Comparison of ENCODE assay signal across 19 cellular contexts in the genomic region with DNA sequence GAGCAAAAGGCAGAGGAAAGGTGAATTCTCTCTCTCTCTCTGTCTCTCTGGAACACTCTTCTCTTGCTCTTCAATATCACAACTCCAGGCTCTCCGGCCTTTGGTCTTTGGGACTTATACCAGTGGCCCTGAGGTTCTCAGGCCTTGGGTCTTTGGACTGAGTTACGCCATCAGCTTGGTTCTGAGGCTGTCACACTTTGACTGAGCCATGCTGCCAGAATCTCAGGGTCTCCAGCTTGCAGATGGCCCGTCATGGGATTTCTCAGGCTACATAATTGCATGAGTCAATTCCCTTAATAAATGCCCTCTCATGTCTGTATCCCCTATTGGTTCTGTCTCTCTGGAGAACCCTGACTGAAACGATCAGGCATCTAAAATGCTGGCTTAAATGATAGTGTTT. TPM values are rescaled to one million over a fixed set of nuclear protein-coding genes. Genes with fewer than 3 reads are reported as not detected.
DNase-seq lines count a peak whose midpoint lies in the region; ATAC-seq and TF ChIP-seq lines count a peak whose summit lies in the region.
"Had no signal": no experiment of that assay in that cellular context is flagged by ENCODE, and none has a peak within 500 bp of the region (broad histone marks: within the 10 kb centered on the region; RNA-seq: fewer than 3 reads in every experiment).

No MANE protein-coding gene starts in this region.

- peaks cover 35% of the 10 kb centered on the region for H3K4me1 Mint-ChIP-seq in CD4-positive, alpha-beta T cell (ENCODE audit: low read depth)
- peaks cover 17% of the 10 kb centered on the region for H3K4me1 Mint-ChIP-seq in progenitor cell of endocrine pancreas (ENCODE audit: low read depth)

- TF ChIP-seq CTCF in BE2C (IDR thresholded peaks at IDR 0.05; ENCODE audit: low read depth, low read length) (no peak), progenitor cell of endocrine pancreas (IDR thresholded peaks at IDR 0.05; ENCODE audit: unreplicated experiment) (no peak)
- no peak for TF ChIP-seq CTCF in CD4-positive, alpha-beta T cell (IDR thresholded peaks at IDR 0.05)

- peaks cover 34% of the 10 kb centered on the region for H3K36me3 ChIP-seq in BE2C

- H3K36me3 Mint-ChIP-seq in CD4-positive, alpha-beta T cell (ENCODE audit: low read depth) = peaks cover 68% of the 10 kb centered on the region
- peaks cover 37% of the 10 kb centered on the region for H3K36me3 Mint-ChIP-seq in progenitor cell of endocrine pancreas (ENCODE audit: insufficient read depth)

- no peak overlapping the region for H3K4me3 ChIP-seq in BE2C (ENCODE audit: low read depth, low read length)
- H3K4me3 ChIP-seq: BLaER1, GM23248, SJCRH30 had no signal

- peaks cover 2% of the 10 kb centered on the region for H3K9me3 Mint-ChIP-seq in CD4-positive, alpha-beta T cell
- peaks cover 9% of the 10 kb centered on the region for H3K9me3 Mint-ChIP-seq in progenitor cell of endocrine pancreas (ENCODE audit: low read depth)

- H3K27me3 ChIP-seq in BE2C = no peaks in the 10 kb centered on the region
- no peaks in the 10 kb centered on the region for H3K27me3 ChIP-seq in CD4-positive, alpha-beta T cell (ENCODE audit: control insufficient read depth, insufficient read depth, low read length)
- H3K27me3 ChIP-seq: BLaER1, SJCRH30 had no signal

- CTCF ChIA-PET in CD4-positive, alpha-beta T cell (lab: Charles Lee) = interaction anchor here (1.0 kb wide), 1 partner anchor 17 kb away, joined by 4 read pairs; no protein-coding TSS in a partner anchor
- CTCF ChIA-PET in HEK293T (lab: Yijun Ruan, JAX) = no interaction called here

- H3K4me3 Mint-ChIP-seq in CD4-positive, alpha-beta T cell = no peak overlapping the region
- no peak overlapping the region for H3K4me3 Mint-ChIP-seq in progenitor cell of endocrine pancreas (ENCODE audit: low read depth)

- peak overlapping the region; percentile 99 for H3K27ac Mint-ChIP-seq in CD4-positive, alpha-beta T cell
- H3K27ac Mint-ChIP-seq in progenitor cell of endocrine pancreas = peak overlapping the region; percentile 50

- POLR2A ChIA-PET in CD4-positive, alpha-beta T cell (lab: Charles Lee) = interaction anchor here (5.2 kb wide), 1 partner anchor 66 kb away, joined by 102 read pairs; a partner anchor contains a TSS
- POLR2A ChIA-PET in HEK293T (lab: Yijun Ruan, JAX) = interaction anchor here (1.1 kb wide), 1 partner anchor 315 kb away, joined by 3 read pairs; a partner anchor contains a TSS

- ATAC-seq in CD4-positive, alpha-beta T cell (ENCODE audit: poor library complexity) = no peak

- peak; percentile 16 for DNase-seq in BE2C
- no peak for DNase-seq in CD4-positive, alpha-beta T cell
- DNase-seq in fibroblast of peridontal ligament (ENCODE audit: extremely low read depth) = peak; percentile 22
- no peak for DNase-seq in progenitor cell of endocrine pancreas (ENCODE audit: low spot score, unreplicated experiment)
- DNase-seq in GM19238 (ENCODE audit: insufficient read length, low spot score) = no peak
- DNase-seq in HEK293T (ENCODE audit: extremely low spot score) = no peak
- DNase-seq in DMS53 treated with DMSO at 0.1 percent for 48 hours (lab: John Stamatoyannopoulos, UW; ENCODE audit: unreplicated experiment) = no peak
- DNase-seq: Caco-2, DND-41, GDM1, GM23248, KBM-7, NCI-H1436 treated with DMSO at 0.1 percent for 48 hours, NCI-H2107, NCI-H226, NCI-H526 treated with DMSO at 0.1 percent for 48 hours, SJCRH30 had no signal

- H3K4me1 ChIP-seq in BE2C = peaks cover 6% of the 10 kb centered on the region; the same call in 1 of the 2 replicates
- H3K4me1 ChIP-seq: SJCRH30 had no signal

- H3K9me3 ChIP-seq in BE2C = no peaks in the 10 kb centered on the region; the same call in 1 of the 2 replicates
- H3K9me3 ChIP-seq in CD4-positive, alpha-beta T cell (ENCODE audit: control insufficient read depth, low read length) = no peaks in the 10 kb centered on the region
- H3K9me3 ChIP-seq: Caco-2, SJCRH30 had no signal

- intact Hi-C loops in CD4-positive, alpha-beta T cell (cut with DNase I, micrococcal nuclease) = loop anchor here in 1 of 2 experiments (10.0 kb wide), 2 partner anchors 66 to 106 kb away; a partner anchor contains a TSS

- H3K27me3 Mint-ChIP-seq in CD4-positive, alpha-beta T cell = no peaks in the 10 kb centered on the region
- no peaks in the 10 kb centered on the region for H3K27me3 Mint-ChIP-seq in progenitor cell of endocrine pancreas

- H3K27ac ChIP-seq in CD4-positive, alpha-beta T cell (ENCODE audit: low read depth, low read length) = no peak overlapping the region
- H3K27ac ChIP-seq: BLaER1, GM23248, RWPE1, SJCRH30 had no signal

TF ChIP-seq in HEK293T, 16 proteins besides CTCF, POLR2A, EP300 and RAD21:
- no peak for TF ChIP-seq ARNT (IDR thresholded peaks at IDR 0.05)
- TF ChIP-seq CTBP1 (IDR thresholded peaks at IDR 0.05; ENCODE audit: borderline replicate concordance) = no peak
- no peak for TF ChIP-seq ZNF384 (IDR thresholded peaks at IDR 0.05)
- no peak for TF ChIP-seq TARDBP (IDR thresholded peaks at IDR 0.05)
- TF ChIP-seq SP1 (IDR thresholded peaks at IDR 0.05) = no peak
- TF ChIP-seq, protein P1, sequence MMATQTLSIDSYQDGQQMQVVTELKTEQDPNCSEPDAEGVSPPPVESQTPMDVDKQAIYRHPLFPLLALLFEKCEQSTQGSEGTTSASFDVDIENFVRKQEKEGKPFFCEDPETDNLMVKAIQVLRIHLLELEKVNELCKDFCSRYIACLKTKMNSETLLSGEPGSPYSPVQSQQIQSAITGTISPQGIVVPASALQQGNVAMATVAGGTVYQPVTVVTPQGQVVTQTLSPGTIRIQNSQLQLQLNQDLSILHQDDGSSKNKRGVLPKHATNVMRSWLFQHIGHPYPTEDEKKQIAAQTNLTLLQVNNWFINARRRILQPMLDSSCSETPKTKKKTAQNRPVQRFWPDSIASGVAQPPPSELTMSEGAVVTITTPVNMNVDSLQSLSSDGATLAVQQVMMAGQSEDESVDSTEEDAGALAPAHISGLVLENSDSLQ (IDR thresholded peaks at IDR 0.05) = no peak
- TF ChIP-seq FOXK2 (IDR thresholded peaks at IDR 0.05) = no peak
- no peak for TF ChIP-seq L3MBTL2 (conservative IDR thresholded peaks at IDR 0.05)
- TF ChIP-seq NFRKB (IDR thresholded peaks at IDR 0.05) = no peak
- TF ChIP-seq LEF1 (IDR thresholded peaks at IDR 0.05; ENCODE audit: borderline replicate concordance) = no peak
- no peak for TF ChIP-seq ELF4 (IDR thresholded peaks at IDR 0.05)
- no peak for TF ChIP-seq FOXM1 (IDR thresholded peaks at IDR 0.05; ENCODE audit: borderline replicate concordance)
- no peak for TF ChIP-seq FOXA1 (IDR thresholded peaks at IDR 0.05)
- no peak for TF ChIP-seq BHLHE40 (IDR thresholded peaks at IDR 0.05; ENCODE audit: borderline replicate concordance)
- TF ChIP-seq SUZ12 (IDR thresholded peaks at IDR 0.05) = no peak
- TF ChIP-seq HDGF (IDR thresholded peaks at IDR 0.05; ENCODE audit: borderline replicate concordance) = no peak

RNA-seq across cellular contexts. Expression of a gene that starts 12.9 kb away (rescaled TPM):
- 31.1 TPM for polyA plus RNA-seq in BE2C (2012; ENCODE audit: insufficient read depth, insufficient read length, low read depth)
- 10 to 100 TPM; 16.2 to 17.5 TPM for total RNA-seq in CD4-positive, alpha-beta T cell
- 24.7 and 26.4 TPM in 2 replicates for total RNA-seq in progenitor cell of endocrine pancreas

RNA-seq across cellular contexts. Expression of a gene that starts 29.5 kb away (rescaled TPM):
- not detected for polyA plus RNA-seq in BE2C (2012; ENCODE audit: insufficient read depth, insufficient read length, low read depth)
- not detected for total RNA-seq in CD4-positive, alpha-beta T cell
- total RNA-seq in progenitor cell of endocrine pancreas = 1.5 and 1.6 TPM in 2 replicates
- polyA plus RNA-seq: GM23248 had no signal

RNA-seq across cellular contexts. Expression of a gene that starts 30.3 kb away (rescaled TPM):
- polyA plus RNA-seq in BE2C (2012; ENCODE audit: insufficient read depth, insufficient read length, low read depth) = 2.4 TPM
- total RNA-seq in CD4-positive, alpha-beta T cell = 10 to 100 TPM; 21.4 to 26.5 TPM
- 2.4 and 3.1 TPM in 2 replicates for total RNA-seq in progenitor cell of endocrine pancreas

Comparison
In these comparisons a context has a peak if more than half of its experiments do, and no peak if none do; other contexts are left out.
1. DNase-seq: peak in BE2C (single experiment) and fibroblast of peridontal ligament (single experiment); none in CD4-positive, alpha-beta T cell (0 of 10), progenitor cell of endocrine pancreas (single experiment), GM19238 (single experiment), HEK293T (single experiment) and DMS53 treated with DMSO at 0.1 percent for 48 hours (single experiment).